In the genomic region with DNA sequence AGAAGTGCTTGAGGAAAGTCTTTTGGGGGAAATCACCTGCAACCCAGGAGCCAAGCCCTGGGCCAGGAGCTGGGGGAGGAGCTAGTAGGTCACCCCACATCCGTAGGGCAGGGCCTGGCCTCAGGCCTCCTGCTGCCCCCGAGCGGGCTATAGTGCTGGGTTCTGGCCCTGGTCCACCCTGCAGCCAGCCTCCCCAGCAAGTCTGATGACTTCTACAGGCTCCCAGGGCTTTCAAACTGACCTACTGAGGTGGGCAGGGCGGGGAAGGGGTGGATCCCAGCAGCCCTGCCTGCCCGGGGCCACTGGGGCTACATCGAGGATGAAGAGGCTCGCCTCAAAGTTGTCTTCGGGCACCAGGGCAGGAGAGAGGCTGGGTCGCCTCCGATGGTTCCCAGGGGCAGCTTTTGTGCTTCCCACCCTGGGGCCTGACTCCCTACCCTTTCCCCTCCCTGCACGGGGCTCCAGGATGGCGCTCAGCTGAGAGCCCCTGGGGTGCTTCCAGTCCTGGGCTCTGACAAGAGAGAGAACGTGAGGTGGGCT, we compare ENCODE assay signal across 2 cellular contexts.
TF ChIP-seq lines count a peak whose summit lies in the region.

No MANE protein-coding gene starts in this region.

TF ChIP-seq in IMR-90, 13 proteins besides CTCF, POLR2A, EP300 and RAD21:
- TF ChIP-seq SMC3 (IDR thresholded peaks at IDR 0.05; ENCODE audit: low read depth, low read length) (no peak), FOS (IDR thresholded peaks at IDR 0.05; ENCODE audit: low read depth, low read length) (no peak), NFE2L2 (IDR thresholded peaks at IDR 0.05; ENCODE audit: low read depth, low read length) (no peak), MXI1 (IDR thresholded peaks at IDR 0.05; ENCODE audit: borderline replicate concordance, low read depth, low read length) (no peak), RCOR1 (IDR thresholded peaks at IDR 0.05; ENCODE audit: insufficient replicate concordance, low read length) (no peak), RFX5 (IDR thresholded peaks at IDR 0.05; ENCODE audit: low read depth, low read length) (no peak), BHLHE40 (IDR thresholded peaks at IDR 0.05; ENCODE audit: low read depth, low read length) (no peak)
- TF ChIP-seq, protein P1, sequence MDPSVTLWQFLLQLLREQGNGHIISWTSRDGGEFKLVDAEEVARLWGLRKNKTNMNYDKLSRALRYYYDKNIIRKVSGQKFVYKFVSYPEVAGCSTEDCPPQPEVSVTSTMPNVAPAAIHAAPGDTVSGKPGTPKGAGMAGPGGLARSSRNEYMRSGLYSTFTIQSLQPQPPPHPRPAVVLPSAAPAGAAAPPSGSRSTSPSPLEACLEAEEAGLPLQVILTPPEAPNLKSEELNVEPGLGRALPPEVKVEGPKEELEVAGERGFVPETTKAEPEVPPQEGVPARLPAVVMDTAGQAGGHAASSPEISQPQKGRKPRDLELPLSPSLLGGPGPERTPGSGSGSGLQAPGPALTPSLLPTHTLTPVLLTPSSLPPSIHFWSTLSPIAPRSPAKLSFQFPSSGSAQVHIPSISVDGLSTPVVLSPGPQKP (IDR thresholded peaks at IDR 0.05; ENCODE audit: borderline replicate concordance, low read depth, low read length), result no peak
- TF ChIP-seq, protein P2, sequence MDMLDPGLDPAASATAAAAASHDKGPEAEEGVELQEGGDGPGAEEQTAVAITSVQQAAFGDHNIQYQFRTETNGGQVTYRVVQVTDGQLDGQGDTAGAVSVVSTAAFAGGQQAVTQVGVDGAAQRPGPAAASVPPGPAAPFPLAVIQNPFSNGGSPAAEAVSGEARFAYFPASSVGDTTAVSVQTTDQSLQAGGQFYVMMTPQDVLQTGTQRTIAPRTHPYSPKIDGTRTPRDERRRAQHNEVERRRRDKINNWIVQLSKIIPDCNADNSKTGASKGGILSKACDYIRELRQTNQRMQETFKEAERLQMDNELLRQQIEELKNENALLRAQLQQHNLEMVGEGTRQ (IDR thresholded peaks at IDR 0.05; ENCODE audit: low read depth, low read length), result no peak

TF ChIP-seq in H1, 55 proteins besides CTCF, POLR2A, EP300 and RAD21:
- TF ChIP-seq TAF7 (optimal IDR thresholded peaks at IDR 0.05; ENCODE audit: borderline replicate concordance, low read depth, low read length) (no peak), POLR2AphosphoS5 (IDR thresholded peaks at IDR 0.05; ENCODE audit: low read depth, low read length) (no peak), EZH2 (IDR thresholded peaks at IDR 0.05; ENCODE audit: low read depth, low read length, severe bottlenecking) (no peak)
- TF ChIP-seq, protein P3, sequence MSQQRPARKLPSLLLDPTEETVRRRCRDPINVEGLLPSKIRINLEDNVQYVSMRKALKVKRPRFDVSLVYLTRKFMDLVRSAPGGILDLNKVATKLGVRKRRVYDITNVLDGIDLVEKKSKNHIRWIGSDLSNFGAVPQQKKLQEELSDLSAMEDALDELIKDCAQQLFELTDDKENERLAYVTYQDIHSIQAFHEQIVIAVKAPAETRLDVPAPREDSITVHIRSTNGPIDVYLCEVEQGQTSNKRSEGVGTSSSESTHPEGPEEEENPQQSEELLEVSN (IDR thresholded peaks at IDR 0.05), result no peak
TF ChIP-seq in H1: peak in this region for 0.
